ENCODE assay signal across 13 cellular contexts in genomic region chr6:144758602-144759001, GRCh38.
DNase-seq lines count a peak whose midpoint lies in the region; ATAC-seq and TF ChIP-seq lines count a peak whose summit lies in the region.
"Had no signal": no experiment of that assay in that cellular context is flagged by ENCODE, and none has a peak within 500 bp of the region (broad histone marks: within the 10 kb centered on the region; RNA-seq: fewer than 3 reads in every experiment).

No MANE protein-coding gene starts in this region.

- peak; percentile 38 for ATAC-seq in GM18520 (IDR thresholded peaks at IDR 0.05; ENCODE audit: unreplicated experiment)
- ATAC-seq in HG02885 (IDR thresholded peaks at IDR 0.05; ENCODE audit: poor library complexity, unreplicated experiment): peak; percentile 63
- ATAC-seq in RWPE2 (ENCODE audit: low read depth): peak; percentile 94
- ATAC-seq: naive thymus-derived CD8-positive, alpha-beta T cell had no signal

- DNase-seq in RWPE2 (ENCODE audit: low spot score) (no peak), kidney glomerular epithelial cell (lab: John Stamatoyannopoulos, UW) (peak; percentile 6), NCI-H82 (lab: John Stamatoyannopoulos, UW) (no peak), cerebellar cortex (ENCODE audit: low spot score) (no peak), NCI-H1930 (lab: John Stamatoyannopoulos, UW) (no peak), MG63 (no peak)
- DNase-seq: amniotic stem cell; COR-L47; naive thymus-derived CD8-positive, alpha-beta T cell; NCI-H510A treated with DMSO at 0.1 percent for 48 hours had no signal

- no peak for TF ChIP-seq CTCF in RWPE2 (IDR thresholded peaks at IDR 0.05; ENCODE audit: poor library complexity, severe bottlenecking)

- peaks cover 18% of the 10 kb centered on the region for H3K4me1 ChIP-seq in RWPE2 (ENCODE audit: insufficient read depth, poor library complexity, severe bottlenecking)

- no peak overlapping the region for H3K4me3 ChIP-seq in RWPE2 (ENCODE audit: severe bottlenecking)
- no peak overlapping the region for H3K4me3 ChIP-seq in MG63
- H3K4me3 ChIP-seq: smooth muscle cell had no signal

- H3K27ac ChIP-seq in RWPE2 (ENCODE audit: poor library complexity, severe bottlenecking): no peak overlapping the region

- H3K9me3 ChIP-seq in RWPE2 (ENCODE audit: severe bottlenecking) (peaks cover 2% of the 10 kb centered on the region), MG63 (no peaks in the 10 kb centered on the region)

- no peaks in the 10 kb centered on the region for H3K36me3 ChIP-seq in RWPE2 (ENCODE audit: low read depth)
- H3K36me3 ChIP-seq in MG63: no peaks in the 10 kb centered on the region

- H3K27me3 ChIP-seq in RWPE2 (ENCODE audit: insufficient read depth, poor library complexity, severe bottlenecking) (no peaks in the 10 kb centered on the region), MG63 (no peaks in the 10 kb centered on the region)

Comparison
In these comparisons a context has a peak if more than half of its experiments do, and no peak if none do; other contexts are left out.
1. ATAC-seq: peak in every context shown above with its lines; median percentile 94 in RWPE2; 63 in HG02885; 38 in GM18520.